Comparison of ENCODE assay signal across 8 cellular contexts in genomic region chrX:47145408-47146120, GRCh38. TPM values are rescaled to one million over a fixed set of nuclear protein-coding genes. Genes with fewer than 3 reads are reported as not detected.
A peak's percentile ranks its signal among the peaks of the same experiment; 100 is the strongest.
DNase-seq lines count a peak whose midpoint lies in the region; ATAC-seq, FAIRE-seq and TF ChIP-seq lines count a peak whose summit lies in the region.

No MANE protein-coding gene starts in this region.

- H3K27me3 ChIP-seq in GM06990 (replicated peaks; ENCODE audit: control insufficient read depth, insufficient read depth, low read length) = no peaks in the 10 kb centered on the region
- no peaks in the 10 kb centered on the region for H3K27me3 ChIP-seq in right lobe of liver
- H3K27me3 ChIP-seq in transverse colon = no peaks in the 10 kb centered on the region

- peak; percentile 15 for ATAC-seq in GM21825 (IDR thresholded peaks at IDR 0.05; ENCODE audit: unreplicated experiment)
- ATAC-seq in right lobe of liver = peak; percentile 29 to 51 (median 32)

- H3K4me1 ChIP-seq in right lobe of liver (peaks cover 0 to 13% (median 0%) of the 10 kb centered on the region in 4 donors), transverse colon (peaks cover 0 to 28% (median 15%) of the 10 kb centered on the region in 4 donors)

- no peak for TF ChIP-seq EP300 in transverse colon (IDR thresholded peaks at IDR 0.05; ENCODE audit: low read depth)

- no peak for TF ChIP-seq POLR2A in right lobe of liver (IDR thresholded peaks at IDR 0.05)
- no peak for TF ChIP-seq POLR2A in transverse colon (IDR thresholded peaks at IDR 0.05)
- no peak for TF ChIP-seq POLR2A in H54 (IDR thresholded peaks at IDR 0.05; ENCODE audit: low read depth, low read length)

- intact Hi-C loops in right lobe of liver (cut with DNase I) = no loop called here
- intact Hi-C loops in transverse colon (cut with DNase I; ENCODE audit: low total_unique reads) = no loop called here

- 28% methylated on average over 25 of the region's 37 CpGs for WGBS in right lobe of liver (ENCODE audit: insufficient coverage, low coverage, low lambda C conversion rate, missing lambda C conversion rate)
- 40% methylated on average over 37 of the region's 37 CpGs; no CpG with 5 or more reads in 1 of the 2 donors for WGBS in transverse colon (ENCODE audit: low coverage in 1 of 2), 2 donors

- DNase-seq in GM06990 (ENCODE audit: extremely low read depth, insufficient read length) (no peak), NCI-H146 treated with DMSO at 0.1 percent for 48 hours (lab: John Stamatoyannopoulos, UW; ENCODE audit: unreplicated experiment) (peak; percentile 59), caudate nucleus (lab: John Stamatoyannopoulos, UW) (peak in 3 of 61 donors; percentile 5 to 27 (median 5)), right lobe of liver (no peak), transverse colon (no peak), foreskin melanocyte (no peak), H54 (ENCODE audit: insufficient read length, low spot score) (no peak)

- no peak for FAIRE-seq in H54 (lab: Jason Lieb, UNC)

- H3K27ac ChIP-seq in caudate nucleus (ENCODE audit: low read depth, low read length) = peak overlapping the region; percentile 92
- peak overlapping the region; percentile 75 to 89 (median 89) for H3K27ac ChIP-seq in right lobe of liver
- peak overlapping the region; percentile 94 to 98 (median 98) for H3K27ac ChIP-seq in transverse colon

- TF ChIP-seq CTCF in GM06990 (IDR thresholded peaks at IDR 0.05; ENCODE audit: insufficient read depth, low read length, poor library complexity, severe bottlenecking) (no peak), right lobe of liver (IDR thresholded peaks at IDR 0.05) (no peak), transverse colon (IDR thresholded peaks at IDR 0.05) (no peak)

- H3K9me3 ChIP-seq in right lobe of liver (no peaks in the 10 kb centered on the region), transverse colon (no peaks in the 10 kb centered on the region)

- no peaks in the 10 kb centered on the region for H3K36me3 ChIP-seq in GM06990 (ENCODE audit: control insufficient read depth, insufficient read depth, low read length)
- H3K36me3 ChIP-seq in right lobe of liver = peaks cover 0 to 2% (median 0%) of the 10 kb centered on the region in 4 donors
- no peaks in the 10 kb centered on the region for H3K36me3 ChIP-seq in transverse colon

- H3K4me3 ChIP-seq in GM06990 (replicated peaks; ENCODE audit: low read depth, low read length) (peak overlapping the region; percentile 75), right lobe of liver (peak overlapping the region; percentile 54 to 69 (median 68)), transverse colon (peak overlapping the region; percentile 63 to 83 (median 72))

- in situ Hi-C loops in transverse colon (cut with MboI; ENCODE audit: low pct_ligation_motif_present in 1 of 4, low pct_unique_long_range_greater_than_20kb in 1 of 4, low sequenced_read_pairs in 3 of 4) = no loop called here

RNA-seq across cellular contexts. Expression of gene RBM10, which starts 0.5 kb away (rescaled TPM):
- total RNA-seq in right lobe of liver (10 to 100 TPM; 12.5 to 20.8 (median 15.2) TPM), transverse colon (10 to 100 TPM; 28.6 to 70.8 (median 31.5) TPM)

RNA-seq across cellular contexts. Expression of gene NDUFB11, which starts 1.1 kb away (rescaled TPM):
- 10 to 100 TPM; 37.8 to 64.0 (median 50.7) TPM for total RNA-seq in right lobe of liver
- 10 to 100 TPM; 64.3 to 91.1 (median 71.4) TPM for total RNA-seq in transverse colon

RNA-seq across cellular contexts. Expression of gene UBA1, which starts 48.1 kb away (rescaled TPM):
- 100 to 1,000 TPM in 4 of 6 experiments, 10 to 100 TPM in 2; 85.1 to 120 (median 107) TPM for total RNA-seq in right lobe of liver
- total RNA-seq in transverse colon = 100 to 1,000 TPM; 145 to 182 (median 163) TPM
